Comparison of ENCODE assay signal across 8 cellular contexts in the genomic region with DNA sequence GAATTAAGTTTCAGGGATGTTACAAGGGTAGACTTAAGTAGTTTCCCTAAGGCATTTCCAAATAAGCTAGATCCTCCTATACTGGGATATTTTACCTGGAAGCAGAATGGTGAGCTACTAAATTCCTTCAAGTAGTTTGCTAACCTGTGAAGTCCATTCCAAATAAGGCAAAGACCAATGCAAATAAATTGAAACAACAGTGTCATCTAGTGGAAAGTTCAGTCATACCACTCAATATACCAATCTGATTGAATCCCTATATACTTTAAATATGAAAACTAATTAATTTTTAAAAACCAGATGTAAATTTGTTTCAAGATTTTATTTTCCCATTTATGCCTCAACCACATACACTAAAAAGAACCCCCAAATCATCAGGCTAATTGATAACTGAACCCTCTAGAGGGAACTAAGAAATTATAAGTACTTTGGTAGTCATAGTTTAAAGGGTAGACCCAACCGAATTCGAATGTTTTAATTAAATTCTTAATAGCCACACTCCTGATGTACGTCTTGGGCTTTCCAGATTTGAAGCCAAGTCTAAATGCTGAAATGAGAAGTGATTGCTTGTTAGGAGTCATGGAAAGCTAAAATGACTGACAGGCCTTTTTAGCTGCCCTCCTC.
A peak's percentile ranks its signal among the peaks of the same experiment; 100 is the strongest.
DNase-seq lines count a peak whose midpoint lies in the region; ATAC-seq, FAIRE-seq and TF ChIP-seq lines count a peak whose summit lies in the region.

No MANE protein-coding gene starts in this region.

- DNase-seq in D721Med (ENCODE audit: insufficient read length, low spot score) (no peak), H7 (peak; percentile 17), NCI-H2171 (lab: John Stamatoyannopoulos, UW) (peak; percentile 2), bronchial epithelial cell (ENCODE audit: low read depth) (peak; percentile 65), medulla oblongata (ENCODE audit: extremely low spot score) (peak; percentile 55)
- no peak for DNase-seq in stimulated activated CD4-positive, alpha-beta T cell treated with anti-CD3 and anti-CD28 coated beads, Interleukin-12 subunit alpha, Interleukin-12 subunit beta, amount 100 ng/mL, for 4 hours

- H3K27me3 ChIP-seq in H7 (ENCODE audit: control insufficient read depth, insufficient read depth, low read length): no peaks in the 10 kb centered on the region
- no peaks in the 10 kb centered on the region for H3K27me3 ChIP-seq in bronchial epithelial cell (ENCODE audit: control insufficient read depth, insufficient read depth, low read length)

- TF ChIP-seq CTCF in D721Med (IDR thresholded peaks at IDR 0.05; ENCODE audit: insufficient read depth, missing control alignments) (peak; percentile 56), bronchial epithelial cell (IDR thresholded peaks at IDR 0.05; ENCODE audit: insufficient read depth, low read length, severe bottlenecking) (peak; percentile 54)

- H3K4me3 ChIP-seq in H7 (ENCODE audit: insufficient read depth, low read depth, low read length) (no peak overlapping the region), bronchial epithelial cell (ENCODE audit: low read depth, low read length) (no peak overlapping the region)

- ATAC-seq in GM21717 (IDR thresholded peaks at IDR 0.05; ENCODE audit: unreplicated experiment) (no peak), HG03521 (IDR thresholded peaks at IDR 0.05; ENCODE audit: unreplicated experiment) (no peak)

- no peaks in the 10 kb centered on the region for H3K36me3 ChIP-seq in H7 (replicated peaks; ENCODE audit: control insufficient read depth, insufficient read depth, low read length)
- H3K36me3 ChIP-seq in bronchial epithelial cell (ENCODE audit: control insufficient read depth, insufficient read depth, low read length): no peaks in the 10 kb centered on the region

- no peak for FAIRE-seq in D721Med (lab: Jason Lieb, UNC)
- FAIRE-seq in bronchial epithelial cell (lab: Jason Lieb, UNC): no peak

Comparison
In these comparisons a context has a peak if more than half of its experiments do, and no peak if none do; other contexts are left out.
1. DNase-seq: peak in H7 (single experiment), NCI-H2171 (single experiment), bronchial epithelial cell (single experiment) and medulla oblongata (single experiment); none in D721Med (single experiment) and stimulated activated CD4-positive, alpha-beta T cell treated with anti-CD3 and anti-CD28 coated beads, Interleukin-12 subunit alpha, Interleukin-12 subunit beta, amount 100 ng/mL, for 4 hours (single experiment).